17 cellular contexts compared by ENCODE assay signal in the genomic region with DNA sequence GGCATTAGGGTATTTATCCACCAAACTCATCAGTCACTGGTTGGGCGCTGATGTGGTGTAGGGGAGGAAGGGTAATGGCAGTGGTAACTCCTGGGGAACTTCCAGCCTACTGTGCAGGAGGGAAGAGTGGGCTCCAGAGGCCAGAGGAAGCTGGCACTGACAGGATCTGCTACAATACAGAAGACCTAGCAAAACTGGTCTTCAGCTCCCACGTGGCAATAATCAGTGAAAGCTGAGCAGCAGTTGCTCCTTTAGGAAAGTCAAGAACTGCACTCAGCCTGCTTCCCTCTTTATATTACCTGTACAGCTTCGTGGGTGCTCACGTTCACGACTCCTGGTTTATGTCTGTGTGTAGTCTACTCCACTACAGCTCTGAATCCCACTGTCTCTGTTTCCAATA. TPM values are rescaled to one million over a fixed set of nuclear protein-coding genes. Genes with fewer than 3 reads are reported as not detected.
"Had no signal": no experiment of that assay in that cellular context is flagged by ENCODE, and none has a peak within 500 bp of the region (broad histone marks: within the 10 kb centered on the region; RNA-seq: fewer than 3 reads in every experiment).

No MANE protein-coding gene starts in this region.

- H3K9me3 Mint-ChIP-seq: activated CD4-positive, alpha-beta memory T cell treated with anti-CD3 and anti-CD28 coated beads for 36 hours; activated naive CD4-positive, alpha-beta T cell treated with anti-CD3 and anti-CD28 coated beads, Interleukin-2, amount 10 ng/mL, durations not matched to agents 7 days and 5 days; natural killer cell treated with Interleukin-12 subunit alpha and Interleukin-12 subunit beta and Interleukin-15 and Interleukin-18, amount 100 ng/mL, for 72 hours; stimulated activated effector memory CD8-positive, alpha-beta T cell treated with anti-CD3 and anti-CD28 coated beads, Interleukin-12 subunit alpha, Interleukin-12 subunit beta, amount 100 ng/mL, for 72 hours had no signal

- H3K9me3 ChIP-seq: esophagus muscularis mucosa, tibial nerve had no signal

- H3K27me3 ChIP-seq: esophagus muscularis mucosa, tibial nerve had no signal

- DNase-seq: activated CD4-positive, alpha-beta memory T cell treated with anti-CD3 and anti-CD28 coated beads for 36 hours; activated CD4-positive, alpha-beta T cell treated with anti-CD3 and anti-CD28 coated beads for 36 hours; activated CD8-positive, alpha-beta memory T cell treated with anti-CD3 and anti-CD28 coated beads, Interleukin-2, amount 10 ng/mL, durations not matched to agents 7 days and 5 days; activated naive CD4-positive, alpha-beta T cell treated with anti-CD3 and anti-CD28 coated beads, Interleukin-2, amount 10 ng/mL, durations not matched to agents 7 days and 5 days; activated T-cell treated with anti-CD3 and anti-CD28 coated beads, Interleukin-2, amount 50 U/mL, for 1 hour; kidney glomerular epithelial cell; stimulated activated CD4-positive, alpha-beta T cell treated with anti-CD3 and anti-CD28 coated beads, Interleukin-12 subunit alpha, Interleukin-12 subunit beta, amount 100 ng/mL, for 4 hours; stimulated activated CD4-positive, alpha-beta T cell treated with anti-CD3 and anti-CD28 coated beads, Interleukin-2, amount 100 ng/mL, for 24 hours; substantia nigra; T-helper 2 cell had no signal

- H3K36me3 Mint-ChIP-seq: activated CD4-positive, alpha-beta memory T cell treated with anti-CD3 and anti-CD28 coated beads for 36 hours; activated CD8-positive, alpha-beta memory T cell treated with anti-CD3 and anti-CD28 coated beads, Interleukin-2, amount 10 ng/mL, durations not matched to agents 7 days and 5 days; activated naive CD4-positive, alpha-beta T cell treated with anti-CD3 and anti-CD28 coated beads, Interleukin-2, amount 10 ng/mL, durations not matched to agents 7 days and 5 days; natural killer cell treated with Interleukin-12 subunit alpha and Interleukin-12 subunit beta and Interleukin-15 and Interleukin-18, amount 100 ng/mL, for 72 hours; stimulated activated effector memory CD8-positive, alpha-beta T cell treated with anti-CD3 and anti-CD28 coated beads, Interleukin-12 subunit alpha, Interleukin-12 subunit beta, amount 100 ng/mL, for 72 hours had no signal

- H3K27ac Mint-ChIP-seq: activated CD4-positive, alpha-beta memory T cell treated with anti-CD3 and anti-CD28 coated beads for 36 hours; activated CD4-positive, alpha-beta T cell treated with anti-CD3 and anti-CD28 coated beads for 36 hours; activated CD8-positive, alpha-beta memory T cell treated with anti-CD3 and anti-CD28 coated beads, Interleukin-2, amount 10 ng/mL, durations not matched to agents 7 days and 5 days; activated naive CD4-positive, alpha-beta T cell treated with anti-CD3 and anti-CD28 coated beads, Interleukin-2, amount 10 ng/mL, durations not matched to agents 7 days and 5 days; natural killer cell treated with Interleukin-12 subunit alpha and Interleukin-12 subunit beta and Interleukin-15 and Interleukin-18, amount 100 ng/mL, for 72 hours; stimulated activated effector memory CD8-positive, alpha-beta T cell treated with anti-CD3 and anti-CD28 coated beads, Interleukin-12 subunit alpha, Interleukin-12 subunit beta, amount 100 ng/mL, for 72 hours had no signal

- H3K27ac ChIP-seq: esophagus muscularis mucosa, tibial nerve had no signal

- H3K27me3 Mint-ChIP-seq: activated CD4-positive, alpha-beta memory T cell treated with anti-CD3 and anti-CD28 coated beads for 36 hours; activated CD4-positive, alpha-beta T cell treated with anti-CD3 and anti-CD28 coated beads for 36 hours had no signal

- H3K4me3 ChIP-seq: esophagus muscularis mucosa, tibial nerve had no signal

- FAIRE-seq: colon, endometrium had no signal

- H3K4me3 Mint-ChIP-seq: activated CD4-positive, alpha-beta memory T cell treated with anti-CD3 and anti-CD28 coated beads for 36 hours; activated CD4-positive, alpha-beta T cell treated with anti-CD3 and anti-CD28 coated beads for 36 hours; activated CD8-positive, alpha-beta memory T cell treated with anti-CD3 and anti-CD28 coated beads, Interleukin-2, amount 10 ng/mL, durations not matched to agents 7 days and 5 days; activated naive CD4-positive, alpha-beta T cell treated with anti-CD3 and anti-CD28 coated beads, Interleukin-2, amount 10 ng/mL, durations not matched to agents 7 days and 5 days; natural killer cell treated with Interleukin-12 subunit alpha and Interleukin-12 subunit beta and Interleukin-15 and Interleukin-18, amount 100 ng/mL, for 72 hours; stimulated activated effector memory CD8-positive, alpha-beta T cell treated with anti-CD3 and anti-CD28 coated beads, Interleukin-12 subunit alpha, Interleukin-12 subunit beta, amount 100 ng/mL, for 72 hours had no signal

- ATAC-seq: activated CD4-positive, alpha-beta T cell treated with anti-CD3 and anti-CD28 coated beads for 36 hours; activated CD8-positive, alpha-beta memory T cell treated with anti-CD3 and anti-CD28 coated beads, Interleukin-2, amount 10 ng/mL, durations not matched to agents 7 days and 5 days; natural killer cell treated with Interleukin-12 subunit alpha and Interleukin-12 subunit beta and Interleukin-15 and Interleukin-18, amount 100 ng/mL, for 72 hours; sciatic nerve; stimulated activated effector memory CD8-positive, alpha-beta T cell treated with anti-CD3 and anti-CD28 coated beads, Interleukin-12 subunit alpha, Interleukin-12 subunit beta, amount 100 ng/mL, for 72 hours had no signal

- H3K36me3 ChIP-seq: esophagus muscularis mucosa, tibial nerve had no signal

RNA-seq across cellular contexts. Expression of gene PLAU, which starts 19.3 kb away (rescaled TPM):
- total RNA-seq: natural killer cell treated with Interleukin-12 subunit alpha and Interleukin-12 subunit beta and Interleukin-15 and Interleukin-18, amount 100 ng/mL, for 72 hours had no signal
